ENCODE assay signal across 1 cellular context in the genomic region with DNA sequence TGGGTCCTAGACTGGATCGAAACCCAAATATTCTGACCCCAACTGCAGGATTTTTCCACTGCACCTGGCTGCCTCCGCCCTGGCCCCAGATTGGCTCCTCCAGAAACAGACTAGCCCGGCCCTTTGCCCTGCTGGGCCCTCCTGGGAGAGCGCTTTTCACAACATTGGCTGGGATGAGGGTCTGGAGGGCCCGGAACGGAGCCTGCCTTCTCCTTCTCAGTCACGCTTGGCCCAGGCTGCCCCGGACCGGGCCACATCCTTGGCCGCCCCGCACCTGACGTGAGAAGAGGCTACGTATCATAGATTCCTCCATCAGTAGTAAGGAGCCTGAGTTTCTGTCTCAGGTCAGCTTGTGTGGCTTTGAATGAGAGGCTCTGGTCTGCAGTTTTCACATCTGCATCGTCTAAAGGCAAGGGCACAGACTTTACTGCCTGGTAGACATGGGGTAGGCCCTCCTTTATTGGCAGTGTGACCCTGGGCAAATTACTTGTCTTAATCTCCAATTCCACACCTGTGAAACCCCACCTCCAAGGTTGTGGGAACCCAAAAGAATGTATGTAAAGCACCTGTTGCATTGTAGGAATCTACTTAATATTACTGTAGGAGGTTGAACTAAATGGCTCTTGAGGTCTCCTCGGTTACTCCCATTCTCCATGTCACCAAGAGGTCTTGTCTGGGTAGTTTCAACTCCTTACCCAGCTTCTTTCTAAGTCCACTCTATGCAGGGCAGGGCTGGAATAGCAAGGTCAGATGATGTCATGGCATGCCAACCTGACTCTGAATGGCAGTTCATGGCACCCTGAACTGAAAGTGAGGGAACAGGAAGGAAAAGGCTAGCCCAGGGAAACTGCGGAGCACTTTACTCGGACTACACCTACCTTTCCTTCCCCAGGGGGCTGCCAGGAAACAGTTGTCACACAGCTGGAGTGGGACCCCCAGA.
TF ChIP-seq lines count a peak whose summit lies in the region.

No MANE protein-coding gene starts in this region.

TF ChIP-seq in HEK293, 187 proteins besides CTCF, POLR2A, EP300 and RAD21 (continued from another document):
- TF ChIP-seq, protein P1, sequence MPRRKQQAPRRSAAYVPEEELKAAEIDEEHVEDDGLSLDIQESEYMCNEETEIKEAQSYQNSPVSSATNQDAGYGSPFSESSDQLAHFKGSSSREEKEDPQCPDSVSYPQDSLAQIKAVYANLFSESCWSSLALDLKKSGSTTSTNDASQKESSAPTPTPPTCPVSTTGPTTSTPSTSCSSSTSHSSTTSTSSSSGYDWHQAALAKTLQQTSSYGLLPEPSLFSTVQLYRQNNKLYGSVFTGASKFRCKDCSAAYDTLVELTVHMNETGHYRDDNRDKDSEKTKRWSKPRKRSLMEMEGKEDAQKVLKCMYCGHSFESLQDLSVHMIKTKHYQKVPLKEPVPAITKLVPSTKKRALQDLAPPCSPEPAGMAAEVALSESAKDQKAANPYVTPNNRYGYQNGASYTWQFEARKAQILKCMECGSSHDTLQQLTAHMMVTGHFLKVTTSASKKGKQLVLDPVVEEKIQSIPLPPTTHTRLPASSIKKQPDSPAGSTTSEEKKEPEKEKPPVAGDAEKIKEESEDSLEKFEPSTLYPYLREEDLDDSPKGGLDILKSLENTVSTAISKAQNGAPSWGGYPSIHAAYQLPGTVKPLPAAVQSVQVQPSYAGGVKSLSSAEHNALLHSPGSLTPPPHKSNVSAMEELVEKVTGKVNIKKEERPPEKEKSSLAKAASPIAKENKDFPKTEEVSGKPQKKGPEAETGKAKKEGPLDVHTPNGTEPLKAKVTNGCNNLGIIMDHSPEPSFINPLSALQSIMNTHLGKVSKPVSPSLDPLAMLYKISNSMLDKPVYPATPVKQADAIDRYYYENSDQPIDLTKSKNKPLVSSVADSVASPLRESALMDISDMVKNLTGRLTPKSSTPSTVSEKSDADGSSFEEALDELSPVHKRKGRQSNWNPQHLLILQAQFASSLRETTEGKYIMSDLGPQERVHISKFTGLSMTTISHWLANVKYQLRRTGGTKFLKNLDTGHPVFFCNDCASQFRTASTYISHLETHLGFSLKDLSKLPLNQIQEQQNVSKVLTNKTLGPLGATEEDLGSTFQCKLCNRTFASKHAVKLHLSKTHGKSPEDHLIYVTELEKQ (tag by site-specific recombination; IDR thresholded peaks at IDR 0.05; ENCODE audit: borderline replicate concordance), result no peak
- TF ChIP-seq, protein P2, sequence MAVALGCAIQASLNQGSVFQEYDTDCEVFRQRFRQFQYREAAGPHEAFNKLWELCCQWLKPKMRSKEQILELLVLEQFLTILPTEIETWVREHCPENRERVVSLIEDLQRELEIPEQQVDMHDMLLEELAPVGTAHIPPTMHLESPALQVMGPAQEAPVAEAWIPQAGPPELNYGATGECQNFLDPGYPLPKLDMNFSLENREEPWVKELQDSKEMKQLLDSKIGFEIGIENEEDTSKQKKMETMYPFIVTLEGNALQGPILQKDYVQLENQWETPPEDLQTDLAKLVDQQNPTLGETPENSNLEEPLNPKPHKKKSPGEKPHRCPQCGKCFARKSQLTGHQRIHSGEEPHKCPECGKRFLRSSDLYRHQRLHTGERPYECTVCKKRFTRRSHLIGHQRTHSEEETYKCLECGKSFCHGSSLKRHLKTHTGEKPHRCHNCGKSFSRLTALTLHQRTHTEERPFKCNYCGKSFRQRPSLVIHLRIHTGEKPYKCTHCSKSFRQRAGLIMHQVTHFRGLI (tag by site-specific recombination; IDR thresholded peaks at IDR 0.05), result no peak
- TF ChIP-seq, protein P3, sequence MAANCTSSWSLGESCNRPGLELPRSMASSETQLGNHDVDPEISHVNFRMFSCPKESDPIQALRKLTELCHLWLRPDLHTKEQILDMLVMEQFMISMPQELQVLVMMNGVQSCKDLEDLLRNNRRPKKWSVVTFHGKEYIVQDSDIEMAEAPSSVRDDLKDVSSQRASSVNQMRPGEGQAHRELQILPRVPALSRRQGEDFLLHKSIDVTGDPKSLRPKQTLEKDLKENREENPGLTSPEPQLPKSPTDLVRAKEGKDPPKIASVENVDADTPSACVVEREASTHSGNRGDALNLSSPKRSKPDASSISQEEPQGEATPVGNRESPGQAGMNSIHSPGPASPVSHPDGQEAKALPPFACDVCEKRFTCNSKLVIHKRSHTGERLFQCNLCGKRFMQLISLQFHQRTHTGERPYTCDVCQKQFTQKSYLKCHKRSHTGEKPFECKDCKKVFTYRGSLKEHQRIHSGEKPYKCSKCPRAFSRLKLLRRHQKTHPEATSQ (tag by site-specific recombination; IDR thresholded peaks at IDR 0.05), result no peak
- TF ChIP-seq ZNF175 (tag by site-specific recombination; IDR thresholded peaks at IDR 0.05) (no peak), ZNF660 (tag by site-specific recombination; IDR thresholded peaks at IDR 0.05) (no peak), ZNF837 (tag by site-specific recombination; IDR thresholded peaks at IDR 0.05) (no peak), GFI1B (tag by site-specific recombination; IDR thresholded peaks at IDR 0.05) (no peak), ZNF433 (tag by site-specific recombination; IDR thresholded peaks at IDR 0.05; ENCODE audit: low read depth) (no peak), ZNF658 (tag by site-specific recombination; IDR thresholded peaks at IDR 0.05) (no peak), SCRT1 (tag by site-specific recombination; IDR thresholded peaks at IDR 0.05; ENCODE audit: borderline replicate concordance) (peak; percentile 66; the same call in 1 of the 2 replicates), ZNF600 (tag by site-specific recombination; IDR thresholded peaks at IDR 0.05) (peak; percentile 19), ZNF510 (tag by site-specific recombination; IDR thresholded peaks at IDR 0.05; ENCODE audit: insufficient replicate concordance) (no peak), ZNF138 (tag by site-specific recombination; IDR thresholded peaks at IDR 0.05; ENCODE audit: borderline replicate concordance) (no peak), ZFP69B (tag by site-specific recombination; IDR thresholded peaks at IDR 0.05) (no peak), ZNF777 (tag by site-specific recombination; IDR thresholded peaks at IDR 0.05; ENCODE audit: borderline replicate concordance) (no peak), KLF8 (tag by site-specific recombination; IDR thresholded peaks at IDR 0.05) (no peak), ZNF629 (tag by site-specific recombination; IDR thresholded peaks at IDR 0.05) (peak; percentile 24), ZNF23 (tag by site-specific recombination; IDR thresholded peaks at IDR 0.05; ENCODE audit: borderline replicate concordance) (no peak), SCRT2 (tag by site-specific recombination; IDR thresholded peaks at IDR 0.05) (peak; percentile 98), ZNF335 (tag by site-specific recombination; conservative IDR thresholded peaks at IDR 0.05) (peak; percentile 77), ZNF549 (tag by site-specific recombination; IDR thresholded peaks at IDR 0.05) (no peak), ZNF560 (tag by site-specific recombination; IDR thresholded peaks at IDR 0.05; ENCODE audit: borderline replicate concordance) (no peak), ZIC2 (tag by site-specific recombination; IDR thresholded peaks at IDR 0.05) (no peak), ZNF2 (tag by site-specific recombination; IDR thresholded peaks at IDR 0.05) (no peak), ZNF830 (tag by site-specific recombination; IDR thresholded peaks at IDR 0.05; ENCODE audit: low read depth) (no peak), ZFP37 (tag by site-specific recombination; IDR thresholded peaks at IDR 0.05) (0 out of 2 replicates have a peak, but pooled peaks have one; percentile 11), ZNF155 (tag by site-specific recombination; IDR thresholded peaks at IDR 0.05) (no peak)
- TF ChIP-seq, protein P4, sequence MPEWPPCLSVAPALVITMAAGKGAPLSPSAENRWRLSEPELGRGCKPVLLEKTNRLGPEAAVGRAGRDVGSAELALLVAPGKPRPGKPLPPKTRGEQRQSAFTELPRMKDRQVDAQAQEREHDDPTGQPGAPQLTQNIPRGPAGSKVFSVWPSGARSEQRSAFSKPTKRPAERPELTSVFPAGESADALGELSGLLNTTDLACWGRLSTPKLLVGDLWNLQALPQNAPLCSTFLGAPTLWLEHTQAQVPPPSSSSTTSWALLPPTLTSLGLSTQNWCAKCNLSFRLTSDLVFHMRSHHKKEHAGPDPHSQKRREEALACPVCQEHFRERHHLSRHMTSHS (tag by site-specific recombination; IDR thresholded peaks at IDR 0.05), result no peak
- TF ChIP-seq, protein P5, sequence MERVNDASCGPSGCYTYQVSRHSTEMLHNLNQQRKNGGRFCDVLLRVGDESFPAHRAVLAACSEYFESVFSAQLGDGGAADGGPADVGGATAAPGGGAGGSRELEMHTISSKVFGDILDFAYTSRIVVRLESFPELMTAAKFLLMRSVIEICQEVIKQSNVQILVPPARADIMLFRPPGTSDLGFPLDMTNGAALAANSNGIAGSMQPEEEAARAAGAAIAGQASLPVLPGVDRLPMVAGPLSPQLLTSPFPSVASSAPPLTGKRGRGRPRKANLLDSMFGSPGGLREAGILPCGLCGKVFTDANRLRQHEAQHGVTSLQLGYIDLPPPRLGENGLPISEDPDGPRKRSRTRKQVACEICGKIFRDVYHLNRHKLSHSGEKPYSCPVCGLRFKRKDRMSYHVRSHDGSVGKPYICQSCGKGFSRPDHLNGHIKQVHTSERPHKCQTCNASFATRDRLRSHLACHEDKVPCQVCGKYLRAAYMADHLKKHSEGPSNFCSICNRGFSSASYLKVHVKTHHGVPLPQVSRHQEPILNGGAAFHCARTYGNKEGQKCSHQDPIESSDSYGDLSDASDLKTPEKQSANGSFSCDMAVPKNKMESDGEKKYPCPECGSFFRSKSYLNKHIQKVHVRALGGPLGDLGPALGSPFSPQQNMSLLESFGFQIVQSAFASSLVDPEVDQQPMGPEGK (tag by site-specific recombination; IDR thresholded peaks at IDR 0.05), result no peak
- TF ChIP-seq, protein P6, sequence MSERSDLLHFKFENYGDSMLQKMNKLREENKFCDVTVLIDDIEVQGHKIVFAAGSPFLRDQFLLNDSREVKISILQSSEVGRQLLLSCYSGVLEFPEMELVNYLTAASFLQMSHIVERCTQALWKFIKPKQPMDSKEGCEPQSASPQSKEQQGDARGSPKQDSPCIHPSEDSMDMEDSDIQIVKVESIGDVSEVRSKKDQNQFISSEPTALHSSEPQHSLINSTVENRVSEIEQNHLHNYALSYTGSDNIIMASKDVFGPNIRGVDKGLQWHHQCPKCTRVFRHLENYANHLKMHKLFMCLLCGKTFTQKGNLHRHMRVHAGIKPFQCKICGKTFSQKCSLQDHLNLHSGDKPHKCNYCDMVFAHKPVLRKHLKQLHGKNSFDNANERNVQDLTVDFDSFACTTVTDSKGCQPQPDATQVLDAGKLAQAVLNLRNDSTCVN (tag by site-specific recombination; optimal IDR thresholded peaks at IDR 0.05), result no peak
- TF ChIP-seq, protein P7, sequence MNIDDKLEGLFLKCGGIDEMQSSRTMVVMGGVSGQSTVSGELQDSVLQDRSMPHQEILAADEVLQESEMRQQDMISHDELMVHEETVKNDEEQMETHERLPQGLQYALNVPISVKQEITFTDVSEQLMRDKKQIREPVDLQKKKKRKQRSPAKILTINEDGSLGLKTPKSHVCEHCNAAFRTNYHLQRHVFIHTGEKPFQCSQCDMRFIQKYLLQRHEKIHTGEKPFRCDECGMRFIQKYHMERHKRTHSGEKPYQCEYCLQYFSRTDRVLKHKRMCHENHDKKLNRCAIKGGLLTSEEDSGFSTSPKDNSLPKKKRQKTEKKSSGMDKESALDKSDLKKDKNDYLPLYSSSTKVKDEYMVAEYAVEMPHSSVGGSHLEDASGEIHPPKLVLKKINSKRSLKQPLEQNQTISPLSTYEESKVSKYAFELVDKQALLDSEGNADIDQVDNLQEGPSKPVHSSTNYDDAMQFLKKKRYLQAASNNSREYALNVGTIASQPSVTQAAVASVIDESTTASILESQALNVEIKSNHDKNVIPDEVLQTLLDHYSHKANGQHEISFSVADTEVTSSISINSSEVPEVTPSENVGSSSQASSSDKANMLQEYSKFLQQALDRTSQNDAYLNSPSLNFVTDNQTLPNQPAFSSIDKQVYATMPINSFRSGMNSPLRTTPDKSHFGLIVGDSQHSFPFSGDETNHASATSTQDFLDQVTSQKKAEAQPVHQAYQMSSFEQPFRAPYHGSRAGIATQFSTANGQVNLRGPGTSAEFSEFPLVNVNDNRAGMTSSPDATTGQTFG (tag by site-specific recombination; IDR thresholded peaks at IDR 0.05; ENCODE audit: borderline replicate concordance), result no peak
- TF ChIP-seq, protein P8, sequence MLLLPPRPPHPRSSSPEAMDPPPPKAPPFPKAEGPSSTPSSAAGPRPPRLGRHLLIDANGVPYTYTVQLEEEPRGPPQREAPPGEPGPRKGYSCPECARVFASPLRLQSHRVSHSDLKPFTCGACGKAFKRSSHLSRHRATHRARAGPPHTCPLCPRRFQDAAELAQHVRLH (tag by site-specific recombination; IDR thresholded peaks at IDR 0.05), result 0 out of 2 replicates have a peak, but pooled peaks have one; percentile 7
- TF ChIP-seq, protein P9, sequence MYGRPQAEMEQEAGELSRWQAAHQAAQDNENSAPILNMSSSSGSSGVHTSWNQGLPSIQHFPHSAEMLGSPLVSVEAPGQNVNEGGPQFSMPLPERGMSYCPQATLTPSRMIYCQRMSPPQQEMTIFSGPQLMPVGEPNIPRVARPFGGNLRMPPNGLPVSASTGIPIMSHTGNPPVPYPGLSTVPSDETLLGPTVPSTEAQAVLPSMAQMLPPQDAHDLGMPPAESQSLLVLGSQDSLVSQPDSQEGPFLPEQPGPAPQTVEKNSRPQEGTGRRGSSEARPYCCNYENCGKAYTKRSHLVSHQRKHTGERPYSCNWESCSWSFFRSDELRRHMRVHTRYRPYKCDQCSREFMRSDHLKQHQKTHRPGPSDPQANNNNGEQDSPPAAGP (tag by site-specific recombination; IDR thresholded peaks at IDR 0.05), result no peak
- TF ChIP-seq, protein P10, sequence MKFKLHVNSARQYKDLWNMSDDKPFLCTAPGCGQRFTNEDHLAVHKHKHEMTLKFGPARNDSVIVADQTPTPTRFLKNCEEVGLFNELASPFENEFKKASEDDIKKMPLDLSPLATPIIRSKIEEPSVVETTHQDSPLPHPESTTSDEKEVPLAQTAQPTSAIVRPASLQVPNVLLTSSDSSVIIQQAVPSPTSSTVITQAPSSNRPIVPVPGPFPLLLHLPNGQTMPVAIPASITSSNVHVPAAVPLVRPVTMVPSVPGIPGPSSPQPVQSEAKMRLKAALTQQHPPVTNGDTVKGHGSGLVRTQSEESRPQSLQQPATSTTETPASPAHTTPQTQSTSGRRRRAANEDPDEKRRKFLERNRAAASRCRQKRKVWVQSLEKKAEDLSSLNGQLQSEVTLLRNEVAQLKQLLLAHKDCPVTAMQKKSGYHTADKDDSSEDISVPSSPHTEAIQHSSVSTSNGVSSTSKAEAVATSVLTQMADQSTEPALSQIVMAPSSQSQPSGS (tag by site-specific recombination; IDR thresholded peaks at IDR 0.05; ENCODE audit: low read depth), result peak; percentile 68; the same call in 1 of the 2 replicates
- TF ChIP-seq, protein P11, sequence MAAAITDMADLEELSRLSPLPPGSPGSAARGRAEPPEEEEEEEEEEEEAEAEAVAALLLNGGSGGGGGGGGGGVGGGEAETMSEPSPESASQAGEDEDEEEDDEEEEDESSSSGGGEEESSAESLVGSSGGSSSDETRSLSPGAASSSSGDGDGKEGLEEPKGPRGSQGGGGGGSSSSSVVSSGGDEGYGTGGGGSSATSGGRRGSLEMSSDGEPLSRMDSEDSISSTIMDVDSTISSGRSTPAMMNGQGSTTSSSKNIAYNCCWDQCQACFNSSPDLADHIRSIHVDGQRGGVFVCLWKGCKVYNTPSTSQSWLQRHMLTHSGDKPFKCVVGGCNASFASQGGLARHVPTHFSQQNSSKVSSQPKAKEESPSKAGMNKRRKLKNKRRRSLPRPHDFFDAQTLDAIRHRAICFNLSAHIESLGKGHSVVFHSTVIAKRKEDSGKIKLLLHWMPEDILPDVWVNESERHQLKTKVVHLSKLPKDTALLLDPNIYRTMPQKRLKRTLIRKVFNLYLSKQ (tag by site-specific recombination; IDR thresholded peaks at IDR 0.05; ENCODE audit: borderline replicate concordance), result no peak
TF ChIP-seq in HEK293: peak in this region for 10.
